8 cellular contexts compared by ENCODE assay signal in the genomic region with DNA sequence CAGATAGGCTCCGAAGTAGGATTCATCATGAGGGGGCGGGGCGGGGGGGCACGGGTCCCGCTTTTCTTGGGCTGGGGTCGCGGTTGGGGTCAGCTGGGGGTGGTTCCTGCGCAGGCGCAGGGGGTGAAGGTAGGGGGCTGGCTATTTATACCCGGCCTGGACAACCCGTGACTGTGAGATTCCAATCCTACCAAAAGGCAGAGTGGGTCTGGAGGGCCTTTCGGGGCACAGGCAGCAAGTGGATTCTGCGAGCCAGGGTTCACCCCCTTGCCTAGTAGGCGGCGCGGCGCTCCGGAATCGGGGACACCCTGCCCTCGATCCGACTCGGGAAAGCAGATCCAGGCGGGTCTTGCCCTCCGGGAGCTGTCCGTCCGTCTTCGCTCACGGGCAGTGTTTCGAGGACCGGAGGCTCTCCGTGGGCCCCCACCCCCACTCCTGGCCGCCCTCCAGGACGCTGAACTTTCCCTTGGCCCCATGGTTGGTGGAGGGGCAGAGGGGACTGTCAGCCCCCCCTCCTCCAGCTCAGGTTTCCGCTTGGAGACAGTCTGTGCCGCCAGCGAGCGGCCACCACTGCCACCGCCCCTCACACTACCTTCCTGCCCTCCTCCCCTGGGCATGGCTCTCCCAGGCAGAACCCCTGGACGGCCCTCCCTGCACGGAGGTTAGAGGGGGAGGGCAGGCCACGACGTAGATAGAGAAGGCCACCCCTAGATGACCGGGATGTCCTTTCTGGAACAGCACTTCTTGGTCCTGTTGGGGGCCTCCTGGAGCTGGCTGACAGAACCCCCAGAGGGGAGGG. TPM values are rescaled to one million over a fixed set of nuclear protein-coding genes. Genes with fewer than 3 reads are reported as not detected.
DNase-seq lines count a peak whose midpoint lies in the region; ATAC-seq, FAIRE-seq and TF ChIP-seq lines count a peak whose summit lies in the region.

No MANE protein-coding gene starts in this region.

- no peaks in the 10 kb centered on the region; the same call in 1 of the 2 replicates for H4K20me1 ChIP-seq in K562 (replicated peaks; ENCODE audit: control insufficient read depth, insufficient read depth, low read length)

- H3K9me3 ChIP-seq in K562 (replicated peaks; ENCODE audit: control insufficient read depth, insufficient read depth, low read depth, low read length) = no peaks in the 10 kb centered on the region
- no peaks in the 10 kb centered on the region for H3K9me3 ChIP-seq in transverse colon
- H3K9me3 ChIP-seq in small intestine (ENCODE audit: control insufficient read depth, low read depth) = no peaks in the 10 kb centered on the region

- peak; percentile 2 for ATAC-seq in K562

- TF ChIP-seq CTCF in K562 (IDR thresholded peaks at IDR 0.05 in 2 of 3, conservative IDR thresholded peaks at IDR 0.05 in 1 of 3; ENCODE audit: insufficient read depth in 2 of 3, low read depth in 1 of 3, low read length in 3 of 3) (no peak), transverse colon (IDR thresholded peaks at IDR 0.05) (no peak)

- TSS peak; percentile 68 for BruUV-seq in K562 (replicated peaks; lab: Mats Ljungman, UMichigan)

- peak overlapping the region; percentile 73 for H3K4me2 ChIP-seq in K562 (ENCODE audit: insufficient read depth, low read length)

- no peaks in the 10 kb centered on the region for H3K36me3 Mint-ChIP-seq in activated CD4-positive, alpha-beta T cell treated with anti-CD3 and anti-CD28 coated beads, Interleukin-2, amount 10 ng/mL, durations not matched to agents 24 days and 14 days (ENCODE audit: low read depth)

- peaks cover 35% of the 10 kb centered on the region for H3K27me3 Mint-ChIP-seq in activated CD4-positive, alpha-beta T cell treated with anti-CD3 and anti-CD28 coated beads, Interleukin-2, amount 10 ng/mL, durations not matched to agents 24 days and 14 days

- H3K36me3 ChIP-seq in K562 (ENCODE audit: control insufficient read depth, insufficient read depth, low read length) (0 out of 3 replicates have a peak, but pooled peaks cover 3% of the 10 kb centered on the region), transverse colon (no peaks in the 10 kb centered on the region), small intestine (ENCODE audit: control insufficient read depth in 2 of 2, insufficient read depth in 2 of 2, low read length in 2 of 2) (no peaks in the 10 kb centered on the region)

- H2AFZ ChIP-seq in K562 (ENCODE audit: low read depth, low read length) = peak overlapping the region; percentile 61

- CTCF ChIA-PET in K562 (lab: Yijun Ruan, JAX; ENCODE audit: low intra/inter-chr PET ratio) = interaction anchor here (2.1 to 2.3 kb wide), 2 partner anchors 14 to 63 kb away, joined by 19 to 32 read pairs; no protein-coding TSS in a partner anchor

- H3K4me3 Mint-ChIP-seq in activated CD4-positive, alpha-beta T cell treated with anti-CD3 and anti-CD28 coated beads, Interleukin-2, amount 10 ng/mL, durations not matched to agents 24 days and 14 days = peak overlapping the region; percentile 84

- TF ChIP-seq RAD21 in K562 (CRISPR knock-in tag; conservative IDR thresholded peaks at IDR 0.05 in 1 of 2, IDR thresholded peaks at IDR 0.05 in 1 of 2) = no peak

- no peak overlapping the region for H3K27ac Mint-ChIP-seq in activated CD4-positive, alpha-beta T cell treated with anti-CD3 and anti-CD28 coated beads, Interleukin-2, amount 10 ng/mL, durations not matched to agents 24 days and 14 days

- FAIRE-seq in K562 (lab: Jason Lieb, UNC) (no peak), small intestine (lab: Jason Lieb, UNC) (no peak)

- H3K4me1 ChIP-seq in K562 (replicated peaks in 1 of 2; ENCODE audit: control insufficient read depth in 2 of 2, insufficient read depth in 2 of 2, low read length in 2 of 2) = peaks cover 15 to 44% of the 10 kb centered on the region in 2 experiments; a peak in 4 of 5 replicates
- peaks cover 12 to 42% (median 33%) of the 10 kb centered on the region in 4 donors for H3K4me1 ChIP-seq in transverse colon
- H3K4me1 ChIP-seq in small intestine (ENCODE audit: control insufficient read depth in 2 of 2, insufficient read depth in 1 of 2, low read depth in 1 of 2, low read length in 1 of 2) = no peaks in the 10 kb centered on the region

- no peaks in the 10 kb centered on the region for H3K27me3 ChIP-seq in K562 (ENCODE audit: control insufficient read depth in 2 of 2, insufficient read depth in 2 of 2, low read length in 2 of 2)
- no peaks in the 10 kb centered on the region for H3K27me3 ChIP-seq in transverse colon
- no peaks in the 10 kb centered on the region for H3K27me3 ChIP-seq in small intestine (ENCODE audit: control insufficient read depth in 2 of 2, insufficient read depth in 2 of 2, low read length in 2 of 2)

- peaks cover 10% of the 10 kb centered on the region for H3K4me1 Mint-ChIP-seq in activated CD4-positive, alpha-beta T cell treated with anti-CD3 and anti-CD28 coated beads, Interleukin-2, amount 10 ng/mL, durations not matched to agents 24 days and 14 days

- peak overlapping the region; percentile 39 for H3K27ac ChIP-seq in K562 (ENCODE audit: extremely low read depth, low read depth, low read length)
- H3K27ac ChIP-seq in transverse colon = peak overlapping the region; percentile 84 to 89 (median 86)
- H3K27ac ChIP-seq in small intestine (ENCODE audit: low read depth in 1 of 2, low read length in 1 of 2) = peak overlapping the region in 1 of 2 donors; percentile 22

- 0% methylated on average over 14 of the region's 43 CpGs for WGBS in K562 (ENCODE audit: insufficient coverage, low coverage, missing lambda C conversion rate)
- 9% methylated on average over 43 of the region's 43 CpGs; no CpG with 5 or more reads in 1 of the 2 donors for WGBS in transverse colon (ENCODE audit: low coverage in 1 of 2), 2 donors
- WGBS in small intestine, 3 donors = 4 to 7% (median 6%) methylated on average over 35 to 43 of the region's 43 CpGs

- peak overlapping the region; percentile 65 to 91 for H3K9ac ChIP-seq in K562 (ENCODE audit: insufficient read depth in 1 of 2, low read depth in 2 of 2, low read length in 2 of 2)

- no peak for TF ChIP-seq EP300 in K562 (IDR thresholded peaks at IDR 0.05; ENCODE audit: low read length)
- no peak for TF ChIP-seq EP300 in transverse colon (IDR thresholded peaks at IDR 0.05; ENCODE audit: low read depth)

- no peak for DNase-seq in activated CD4-positive, alpha-beta T cell treated with anti-CD3 and anti-CD28 coated beads, Interleukin-2, amount 10 ng/mL, durations not matched to agents 24 days and 14 days
- no peak for DNase-seq in activated CD4-positive, alpha-beta T cell treated with anti-CD3 and anti-CD28 coated beads, Interleukin-2, amount 50 U/mL, for 48 hours
- peak in 3 of 4 experiments; percentile 28 to 44 (median 35) for DNase-seq in K562 (ENCODE audit: extremely low read depth in 1 of 4, low spot score in 3 of 4)
- DNase-seq in left kidney (ENCODE audit: low read depth, low spot score) = peak; percentile 79
- no peak for DNase-seq in transverse colon
- DNase-seq in small intestine = no peak
- no peak for DNase-seq in stimulated activated CD4-positive, alpha-beta T cell treated with anti-CD3 and anti-CD28 coated beads, Interleukin-2, amount 100 ng/mL, for 48 hours
- DNase-seq in Kasumi-1 (lab: John Stamatoyannopoulos, UW) = no peak

- no peaks in the 10 kb centered on the region for H3K9me3 Mint-ChIP-seq in activated CD4-positive, alpha-beta T cell treated with anti-CD3 and anti-CD28 coated beads, Interleukin-2, amount 10 ng/mL, durations not matched to agents 24 days and 14 days

- in situ Hi-C loops in K562 (cut with MboI) = loop anchor here (5.0 kb wide), 1 partner anchor 60 kb away; no protein-coding TSS in a partner anchor
- in situ Hi-C loops in transverse colon (cut with MboI; ENCODE audit: low pct_ligation_motif_present in 1 of 4, low pct_unique_long_range_greater_than_20kb in 1 of 4, low sequenced_read_pairs in 3 of 4) = loop anchor here in 2 of 4 donors (25.0 kb wide), 1 partner anchor 245 kb away; the partner anchor contains the start of genes SLC16A11 (in 2 of the 2) and SLC16A13 (in 2 of the 2)

- no peak for TF ChIP-seq POLR2A in K562 (conservative IDR thresholded peaks at IDR 0.05)
- TF ChIP-seq POLR2A in transverse colon (IDR thresholded peaks at IDR 0.05) = no peak

- POLR2A ChIA-PET in K562 (lab: Yijun Ruan, JAX) = interaction anchor here (0.6 to 1.8 kb wide), 9 partner anchors 12 to 874 kb away, joined by 3 to 6 read pairs (median 4); no protein-coding TSS in a partner anchor

- peak overlapping the region; percentile 65 for H3K4me3 ChIP-seq in K562
- H3K4me3 ChIP-seq in transverse colon = peak overlapping the region; percentile 41 to 71 (median 48)
- peak overlapping the region in 1 of 2 donors; percentile 48 for H3K4me3 ChIP-seq in small intestine (ENCODE audit: low read depth in 1 of 2, low read length in 2 of 2)

- no peaks in the 10 kb centered on the region; the same call in 2 of the 3 replicates for H3K79me2 ChIP-seq in K562 (ENCODE audit: control insufficient read depth, insufficient read depth, low read length)

- intact Hi-C loops in activated CD4-positive, alpha-beta T cell treated with anti-CD3 and anti-CD28 coated beads, Interleukin-2, amount 10 ng/mL, durations not matched to agents 24 days and 14 days (cut with micrococcal nuclease) = loop anchor here (1.0 to 2.0 kb wide), 3 partner anchors 19 to 71 kb away; partner anchors contain the start of genes CLDN7, EIF5A and KCTD11
- intact Hi-C loops in K562 (cut with micrococcal nuclease) (loop anchor here (2.0 to 5.0 kb wide), 2 partner anchors 45 to 63 kb away; partner anchors contain the start of gene PHF23), transverse colon (cut with DNase I; ENCODE audit: low total_unique reads) (loop anchor here (2.0 kb wide), 1 partner anchor 15 kb away; no protein-coding TSS in a partner anchor)

- H3K9me1 ChIP-seq in K562 (ENCODE audit: control insufficient read depth, insufficient read depth, low read length) = no peaks in the 10 kb centered on the region

RNA-seq across cellular contexts. Expression of gene SLC2A4, which starts 0.6 kb away (rescaled TPM):
- total RNA-seq in activated CD4-positive, alpha-beta T cell treated with anti-CD3 and anti-CD28 coated beads, Interleukin-2, amount 10 ng/mL, durations not matched to agents 24 days and 14 days = 0.17 and 0.37 TPM in 2 replicates
- 3.8 and 10.8 TPM in 2 replicates for total RNA-seq in K562 (2011; cell fraction: chromatin; rRNA removed; ENCODE audit: low replicate concordance)
- 9.5 and 9.9 TPM in 2 replicates for total RNA-seq in K562 (2011; cell fraction: nucleolus; rRNA removed)
- total RNA-seq in K562 (2011; cell fraction: nucleoplasm; rRNA removed) = 6.2 and 7.4 TPM in 2 replicates
- total RNA-seq in K562 (2014; rRNA removed) (1.8 and 2.5 TPM in 2 replicates), K562 (2014; rRNA removed; fragmentation: Illumina TruSeq; extraction: Trizol) (0.80 and 0.89 TPM in 2 replicates), K562 (2015; rRNA removed; fragmentation: Illumina TruSeq; extraction: Trizol) (0.57 and 0.83 TPM in 2 replicates), K562 (2021) (3.4 and 3.5 TPM in 2 replicates), transverse colon (10 to 100 TPM in 3 of 4 donors, 1 to 10 TPM in 1; 9.7 to 35.5 (median 20.3) TPM)
- polyA plus RNA-seq in K562 (2011; rRNA removed) (0.74 and 1.6 TPM in 2 replicates), K562 (2014; fragmentation: Illumina TruSeq; extraction: Trizol) (1.8 and 1.9 TPM in 2 replicates), K562 (2014; fragmentation: Nextera tagmentation; extraction: Ambion mirVana) (1 to 10 TPM; 1.0 to 1.6 TPM), K562 (2014; rRNA removed) (1.5 and 2.6 TPM in 2 replicates), small intestine (1 to 10 TPM in 2 of 3 donors, under 1 TPM in 1; 0.45 to 5.0 (median 1.9) TPM)
- polyA plus RNA-seq in K562 (2011; cell fraction: cytosol; rRNA removed) = 1.6 and 2.5 TPM in 2 replicates
- polyA plus RNA-seq in K562 (2011; cell fraction: nucleus; rRNA removed) = 7.2 and 7.5 TPM in 2 replicates
- 0.54 and 0.90 TPM in 2 replicates for polyA plus RNA-seq in K562 (2012)
- 0.88 and 0.99 TPM in 2 replicates for polyA minus RNA-seq in K562 (2011; rRNA and poly(A)+ RNA removed)
- 1.0 and 1.5 TPM in 2 replicates for polyA minus RNA-seq in K562 (2011; cell fraction: cytosol; rRNA and poly(A)+ RNA removed)
- polyA minus RNA-seq in K562 (2011; cell fraction: nucleus; rRNA and poly(A)+ RNA removed) = 2.8 and 3.2 TPM in 2 replicates

RNA-seq across cellular contexts. Expression of gene YBX2, which starts 12.3 kb away (rescaled TPM):
- 0.21 and 0.33 TPM in 2 replicates for total RNA-seq in activated CD4-positive, alpha-beta T cell treated with anti-CD3 and anti-CD28 coated beads, Interleukin-2, amount 10 ng/mL, durations not matched to agents 24 days and 14 days
- total RNA-seq in K562 (2011; cell fraction: chromatin; rRNA removed; ENCODE audit: low replicate concordance) = 0.18 and 0.39 TPM in 2 replicates
- not detected in 2 replicates for total RNA-seq in K562 (2011; cell fraction: nucleolus; rRNA removed)
- 0.15 TPM in 1 of 2 replicates, not detected in the other for total RNA-seq in K562 (2011; cell fraction: nucleoplasm; rRNA removed)
- total RNA-seq in K562 (2014; rRNA removed) = 0.12 and 0.59 TPM in 2 replicates
- not detected in 2 replicates for total RNA-seq in K562 (2014; rRNA removed; fragmentation: Illumina TruSeq; extraction: Trizol)
- total RNA-seq in K562 (2015; rRNA removed; fragmentation: Illumina TruSeq; extraction: Trizol) = not detected in 2 replicates
- total RNA-seq in K562 (2021) = 0.20 and 0.27 TPM in 2 replicates
- polyA plus RNA-seq in K562 (2011; rRNA removed) = not detected in 2 replicates
- polyA plus RNA-seq in K562 (2011; cell fraction: cytosol; rRNA removed) = 0.04 and 0.13 TPM in 2 replicates
- 0.17 TPM in 1 of 2 replicates, not detected in the other for polyA plus RNA-seq in K562 (2011; cell fraction: nucleus; rRNA removed)
- polyA plus RNA-seq in K562 (2012) = 0.08 TPM in 1 of 2 replicates, not detected in the other
- polyA plus RNA-seq in K562 (2014; fragmentation: Illumina TruSeq; extraction: Trizol) = not detected in 2 replicates
- polyA plus RNA-seq in K562 (2014; fragmentation: Nextera tagmentation; extraction: Ambion mirVana) = not detected
- polyA plus RNA-seq in K562 (2014; rRNA removed) = 0.03 TPM in 1 of 2 replicates, not detected in the other
- not detected in 2 replicates for polyA minus RNA-seq in K562 (2011; rRNA and poly(A)+ RNA removed)
- not detected in 2 replicates for polyA minus RNA-seq in K562 (2011; cell fraction: cytosol; rRNA and poly(A)+ RNA removed)
- polyA minus RNA-seq in K562 (2011; cell fraction: nucleus; rRNA and poly(A)+ RNA removed) = not detected in 2 replicates
- total RNA-seq in transverse colon = 100 to 1,000 TPM in 1 of 4 donors, 10 to 100 TPM in 3; 23.1 to 151 (median 43.4) TPM
- polyA plus RNA-seq in small intestine = 10 to 100 TPM in 2 of 3 donors, 1 to 10 TPM in 1; 4.9 to 49.6 (median 17.3) TPM

RNA-seq across cellular contexts. Expression of gene CLDN7, which starts 19.9 kb away (rescaled TPM):
- total RNA-seq in activated CD4-positive, alpha-beta T cell treated with anti-CD3 and anti-CD28 coated beads, Interleukin-2, amount 10 ng/mL, durations not matched to agents 24 days and 14 days = 0.31 and 0.40 TPM in 2 replicates
- 19.6 and 42.6 TPM in 2 replicates for total RNA-seq in K562 (2011; cell fraction: chromatin; rRNA removed; ENCODE audit: low replicate concordance)
- 35.5 and 39.7 TPM in 2 replicates for total RNA-seq in K562 (2011; cell fraction: nucleolus; rRNA removed)
- total RNA-seq in K562 (2011; cell fraction: nucleoplasm; rRNA removed) = 20.2 and 25.8 TPM in 2 replicates
- 6.7 and 10.4 TPM in 2 replicates for total RNA-seq in K562 (2014; rRNA removed)
- 2.4 and 3.2 TPM in 2 replicates for total RNA-seq in K562 (2014; rRNA removed; fragmentation: Illumina TruSeq; extraction: Trizol)
- total RNA-seq in K562 (2015; rRNA removed; fragmentation: Illumina TruSeq; extraction: Trizol) = 5.4 and 6.8 TPM in 2 replicates
- 9.1 and 13.7 TPM in 2 replicates for total RNA-seq in K562 (2021)
- 9.9 and 14.2 TPM in 2 replicates for polyA plus RNA-seq in K562 (2011; rRNA removed)
- 15.6 and 18.1 TPM in 2 replicates for polyA plus RNA-seq in K562 (2011; cell fraction: cytosol; rRNA removed)
- polyA plus RNA-seq in K562 (2011; cell fraction: nucleus; rRNA removed) = 65.6 and 71.0 TPM in 2 replicates
- 10.1 and 20.8 TPM in 2 replicates for polyA plus RNA-seq in K562 (2012)
- 7.6 and 11.1 TPM in 2 replicates for polyA plus RNA-seq in K562 (2014; fragmentation: Illumina TruSeq; extraction: Trizol)
- polyA plus RNA-seq in K562 (2014; fragmentation: Nextera tagmentation; extraction: Ambion mirVana) = 1 to 10 TPM; 2.2 to 4.0 TPM
- 14.5 and 15.6 TPM in 2 replicates for polyA plus RNA-seq in K562 (2014; rRNA removed)
- polyA minus RNA-seq in K562 (2011; rRNA and poly(A)+ RNA removed) = 4.0 and 4.2 TPM in 2 replicates
- 1.8 and 3.0 TPM in 2 replicates for polyA minus RNA-seq in K562 (2011; cell fraction: cytosol; rRNA and poly(A)+ RNA removed)
- 6.5 and 6.6 TPM in 2 replicates for polyA minus RNA-seq in K562 (2011; cell fraction: nucleus; rRNA and poly(A)+ RNA removed)
- total RNA-seq in transverse colon = 1,000 to 10,000 TPM in 1 of 4 donors, 100 to 1,000 TPM in 3; 571 to 1,162 (median 940) TPM
- 100 to 1,000 TPM; 309 to 561 (median 337) TPM for polyA plus RNA-seq in small intestine

RNA-seq across cellular contexts. Expression of gene EIF5A, which starts 25.3 kb away (rescaled TPM):
- total RNA-seq in activated CD4-positive, alpha-beta T cell treated with anti-CD3 and anti-CD28 coated beads, Interleukin-2, amount 10 ng/mL, durations not matched to agents 24 days and 14 days = 1,303 and 1,327 TPM in 2 replicates
- total RNA-seq in K562 (2011; cell fraction: chromatin; rRNA removed; ENCODE audit: low replicate concordance) = 210 and 328 TPM in 2 replicates
- 205 and 210 TPM in 2 replicates for total RNA-seq in K562 (2011; cell fraction: nucleolus; rRNA removed)
- total RNA-seq in K562 (2011; cell fraction: nucleoplasm; rRNA removed) = 248 and 352 TPM in 2 replicates
- total RNA-seq in K562 (2014; rRNA removed) = 772 and 1,052 TPM in 2 replicates
- total RNA-seq in K562 (2014; rRNA removed; fragmentation: Illumina TruSeq; extraction: Trizol) = 407 and 468 TPM in 2 replicates
- 519 and 545 TPM in 2 replicates for total RNA-seq in K562 (2015; rRNA removed; fragmentation: Illumina TruSeq; extraction: Trizol)
- 939 and 976 TPM in 2 replicates for total RNA-seq in K562 (2021)
- polyA plus RNA-seq in K562 (2011; rRNA removed) = 752 and 898 TPM in 2 replicates
- polyA plus RNA-seq in K562 (2011; cell fraction: cytosol; rRNA removed) = 730 and 1,005 TPM in 2 replicates
- 456 and 485 TPM in 2 replicates for polyA plus RNA-seq in K562 (2011; cell fraction: nucleus; rRNA removed)
- polyA plus RNA-seq in K562 (2012) = 464 and 1,006 TPM in 2 replicates
- polyA plus RNA-seq in K562 (2014; fragmentation: Illumina TruSeq; extraction: Trizol) = 1,163 and 1,198 TPM in 2 replicates
- 10 to 100 TPM; 22.9 to 82.7 TPM for polyA plus RNA-seq in K562 (2014; fragmentation: Nextera tagmentation; extraction: Ambion mirVana)
- polyA plus RNA-seq in K562 (2014; rRNA removed) = 917 and 945 TPM in 2 replicates
- polyA minus RNA-seq in K562 (2011; rRNA and poly(A)+ RNA removed) = 549 and 972 TPM in 2 replicates
- polyA minus RNA-seq in K562 (2011; cell fraction: cytosol; rRNA and poly(A)+ RNA removed) = 408 and 477 TPM in 2 replicates
- 101 and 135 TPM in 2 replicates for polyA minus RNA-seq in K562 (2011; cell fraction: nucleus; rRNA and poly(A)+ RNA removed)
- total RNA-seq in transverse colon = 100 to 1,000 TPM in 3 of 4 donors, 10 to 100 TPM in 1; 91.3 to 188 (median 149) TPM
- polyA plus RNA-seq in small intestine = 100 to 1,000 TPM; 338 to 606 (median 342) TPM

RNA-seq across cellular contexts. Expression of gene ELP5, which starts 30.1 kb away (rescaled TPM):
- 74.3 and 76.8 TPM in 2 replicates for total RNA-seq in activated CD4-positive, alpha-beta T cell treated with anti-CD3 and anti-CD28 coated beads, Interleukin-2, amount 10 ng/mL, durations not matched to agents 24 days and 14 days
- 28.4 and 69.3 TPM in 2 replicates for total RNA-seq in K562 (2011; cell fraction: chromatin; rRNA removed; ENCODE audit: low replicate concordance)
- 49.4 and 51.6 TPM in 2 replicates for total RNA-seq in K562 (2011; cell fraction: nucleolus; rRNA removed)
- 43.8 and 45.5 TPM in 2 replicates for total RNA-seq in K562 (2011; cell fraction: nucleoplasm; rRNA removed)
- total RNA-seq in K562 (2014; rRNA removed) (52.9 and 65.1 TPM in 2 replicates), K562 (2014; rRNA removed; fragmentation: Illumina TruSeq; extraction: Trizol) (25.5 and 25.7 TPM in 2 replicates), K562 (2015; rRNA removed; fragmentation: Illumina TruSeq; extraction: Trizol) (36.6 and 38.1 TPM in 2 replicates), K562 (2021) (61.1 and 61.4 TPM in 2 replicates), transverse colon (10 to 100 TPM in 3 of 4 donors, 1 to 10 TPM in 1; 4.9 to 36.2 (median 30.3) TPM)
- polyA plus RNA-seq in K562 (2011; rRNA removed) (41.1 and 45.5 TPM in 2 replicates), K562 (2014; fragmentation: Illumina TruSeq; extraction: Trizol) (67.2 and 72.9 TPM in 2 replicates), K562 (2014; fragmentation: Nextera tagmentation; extraction: Ambion mirVana) (10 to 100 TPM; 48.8 to 77.9 TPM), K562 (2014; rRNA removed) (72.9 and 90.0 TPM in 2 replicates), small intestine (10 to 100 TPM; 31.3 to 84.6 (median 44.5) TPM)
- polyA plus RNA-seq in K562 (2011; cell fraction: cytosol; rRNA removed) = 72.7 and 84.6 TPM in 2 replicates
- 74.5 and 78.4 TPM in 2 replicates for polyA plus RNA-seq in K562 (2011; cell fraction: nucleus; rRNA removed)
- 54.2 and 70.9 TPM in 2 replicates for polyA plus RNA-seq in K562 (2012)
- polyA minus RNA-seq in K562 (2011; rRNA and poly(A)+ RNA removed) = 21.2 and 32.3 TPM in 2 replicates
- 21.1 and 28.9 TPM in 2 replicates for polyA minus RNA-seq in K562 (2011; cell fraction: cytosol; rRNA and poly(A)+ RNA removed)
- polyA minus RNA-seq in K562 (2011; cell fraction: nucleus; rRNA and poly(A)+ RNA removed) = 13.3 and 18.7 TPM in 2 replicates

Comparison
In these comparisons a context has a peak if more than half of its experiments do, and no peak if none do; other contexts are left out.
1. DNase-seq: peak in K562 (3 of 4) and left kidney (single experiment); none in activated CD4-positive, alpha-beta T cell treated with anti-CD3 and anti-CD28 coated beads, Interleukin-2, amount 10 ng/mL, durations not matched to agents 24 days and 14 days (single experiment), activated CD4-positive, alpha-beta T cell treated with anti-CD3 and anti-CD28 coated beads, Interleukin-2, amount 50 U/mL, for 48 hours (0 of 2), transverse colon (single experiment), small intestine (single experiment), stimulated activated CD4-positive, alpha-beta T cell treated with anti-CD3 and anti-CD28 coated beads, Interleukin-2, amount 100 ng/mL, for 48 hours (0 of 2) and Kasumi-1 (0 of 2).
2. RNA of gene YBX2, which starts 12.3 kb away (total RNA-seq): 23.1 to 151 TPM in transverse colon; 0.21 to 0.33 TPM in activated CD4-positive, alpha-beta T cell treated with anti-CD3 and anti-CD28 coated beads, Interleukin-2, amount 10 ng/mL, durations not matched to agents 24 days and 14 days and 0.12 to 0.59 TPM in K562; every median in the first group is over 10 times any median in the second.
3. RNA of gene CLDN7, which starts 19.9 kb away (total RNA-seq): 571 to 1,162 TPM in transverse colon; 2.4 to 42.6 TPM in K562 and 0.31 to 0.40 TPM in activated CD4-positive, alpha-beta T cell treated with anti-CD3 and anti-CD28 coated beads, Interleukin-2, amount 10 ng/mL, durations not matched to agents 24 days and 14 days; every median in the first group is over 10 times any median in the second.